In the genomic region with DNA sequence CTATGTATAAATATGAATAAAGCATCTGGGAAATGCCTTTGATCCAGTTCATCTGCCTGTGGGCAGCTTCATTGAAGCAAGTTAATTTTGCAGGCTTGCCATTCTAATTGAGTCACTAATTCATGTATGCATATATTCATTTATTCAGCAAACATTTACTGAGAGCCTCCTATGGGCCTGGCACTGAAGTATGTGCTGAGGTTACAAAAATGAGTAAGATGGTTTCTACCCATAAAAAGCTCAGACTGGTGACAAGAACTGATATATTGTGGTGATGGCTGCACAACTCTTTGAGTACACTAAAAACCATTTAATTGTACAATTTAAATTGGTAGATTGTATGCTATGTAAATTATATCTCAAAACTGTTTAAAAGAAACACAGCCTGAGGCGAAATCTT, we compare ENCODE assay signal across 8 cellular contexts. TPM values are rescaled to one million over a fixed set of nuclear protein-coding genes. Genes with fewer than 3 reads are reported as not detected.
DNase-seq lines count a peak whose midpoint lies in the region; ATAC-seq, FAIRE-seq and TF ChIP-seq lines count a peak whose summit lies in the region.

No MANE protein-coding gene starts in this region.

- H3K27ac Mint-ChIP-seq in HFFc6 (peak overlapping the region; percentile 100), mesothelial cell of epicardium (peak overlapping the region; percentile 97)

- FAIRE-seq in A549 (lab: Jason Lieb, UNC): no peak

- intact Hi-C loops in ascending aorta (cut with DNase I): loop anchor here (2.0 to 5.0 kb wide), 2 partner anchors 915 to 1714 kb away; partner anchors contain the start of genes BMP2K and NUP54

- no peaks in the 10 kb centered on the region for H3K27me3 ChIP-seq in ascending aorta

- H3K27me3 Mint-ChIP-seq in HFFc6 (ENCODE audit: insufficient read depth) (no peaks in the 10 kb centered on the region; the same call in 1 of the 2 replicates), mesothelial cell of epicardium (ENCODE audit: low read depth) (no peaks in the 10 kb centered on the region)

- H3K4me3 Mint-ChIP-seq in HFFc6 (peak overlapping the region; percentile 96), mesothelial cell of epicardium (peak overlapping the region; percentile 89)

- H3K9me3 ChIP-seq in A549 (no peaks in the 10 kb centered on the region), ascending aorta (no peaks in the 10 kb centered on the region)

- 74% methylated on average over 1 of the region's 1 CpG for WGBS in A549 (ENCODE audit: missing lambda C conversion rate)

- H3K4me1 ChIP-seq in A549: peaks cover 4% of the 10 kb centered on the region; the same call in 1 of the 3 replicates
- peaks cover 2 to 6% of the 10 kb centered on the region in 2 donors for H3K4me1 ChIP-seq in ascending aorta

- CTCF ChIA-PET in A549 (lab: Yijun Ruan, JAX): interaction anchor here (1.0 to 1.5 kb wide), 4 partner anchors 20 to 476 kb away, joined by 3 to 7 read pairs (median 5); no protein-coding TSS in a partner anchor

- no peak for ATAC-seq in A549

- peaks cover 12% of the 10 kb centered on the region for H3K36me3 Mint-ChIP-seq in HFFc6 (ENCODE audit: low read depth)
- peaks cover 3% of the 10 kb centered on the region for H3K36me3 Mint-ChIP-seq in mesothelial cell of epicardium

- no peaks in the 10 kb centered on the region for H3K9me3 Mint-ChIP-seq in HFFc6
- no peaks in the 10 kb centered on the region for H3K9me3 Mint-ChIP-seq in mesothelial cell of epicardium

- H3K27ac ChIP-seq in A549 (peak overlapping the region; percentile 90 to 92), ascending aorta (peak overlapping the region; percentile 99)

- peak overlapping the region; percentile 77 for H3K4me2 ChIP-seq in A549

- no peak for TF ChIP-seq EP300 in A549 (IDR thresholded peaks at IDR 0.05)

- no peaks in the 10 kb centered on the region for H3K36me3 ChIP-seq in ascending aorta

- no peak for DNase-seq in A549 (ENCODE audit: low read depth in 1 of 2, low spot score in 1 of 2)
- no peak for DNase-seq in HFFc6
- no peak for DNase-seq in ascending aorta (ENCODE audit: low spot score in 2 of 2)
- no peak for DNase-seq in mesothelial cell of epicardium (ENCODE audit: low spot score in 2 of 2, unreplicated experiment in 2 of 2)
- no peak for DNase-seq in anterior cingulate cortex (lab: John Stamatoyannopoulos, UW)
- DNase-seq in NCI-H187 (lab: John Stamatoyannopoulos, UW): no peak
- no peak for DNase-seq in stimulated activated CD8-positive, alpha-beta memory T cell treated with anti-CD3 and anti-CD28 coated beads, Interleukin-4, amount 100 ng/mL, for 48 hours
- no peak for DNase-seq in stimulated activated CD4-positive, alpha-beta T cell treated with anti-CD3 and anti-CD28 coated beads, Interleukin-12 subunit alpha, Interleukin-12 subunit beta, amount 100 ng/mL, for 4 hours

- TF ChIP-seq CTCF in A549 (IDR thresholded peaks at IDR 0.05): no peak
- no peak for TF ChIP-seq CTCF in HFFc6 (IDR thresholded peaks at IDR 0.05)
- no peak for TF ChIP-seq CTCF in ascending aorta (IDR thresholded peaks at IDR 0.05)
- TF ChIP-seq CTCF in mesothelial cell of epicardium (IDR thresholded peaks at IDR 0.05; ENCODE audit: unreplicated experiment): no peak

- no peak for TF ChIP-seq RAD21 in A549 (conservative IDR thresholded peaks at IDR 0.05 in 1 of 2, IDR thresholded peaks at IDR 0.05 in 1 of 2)

- peaks cover 39% of the 10 kb centered on the region for H3K4me1 Mint-ChIP-seq in HFFc6 (ENCODE audit: low read depth)
- peaks cover 17% of the 10 kb centered on the region for H3K4me1 Mint-ChIP-seq in mesothelial cell of epicardium

- POLR2A ChIA-PET in A549 (lab: Yijun Ruan, JAX): interaction anchor here (1.5 to 1.7 kb wide), 3 partner anchors 41 to 195 kb away, joined by 3 to 33 read pairs (median 4); partner anchors contain the start of gene FRAS1

- H3K4me3 ChIP-seq in A549: peak overlapping the region; percentile 75
- peak overlapping the region; percentile 49 to 75 for H3K4me3 ChIP-seq in ascending aorta

- no peak for TF ChIP-seq POLR2A in A549 (IDR thresholded peaks at IDR 0.05; ENCODE audit: low read length)

TF ChIP-seq in A549, 52 proteins besides CTCF, POLR2A, EP300 and RAD21:
- TF ChIP-seq NFE2L2 (conservative IDR thresholded peaks at IDR 0.05; ENCODE audit: low read length) (no peak), MAFK (IDR thresholded peaks at IDR 0.05; ENCODE audit: partially characterized antibody) (peak; percentile 7)

RNA-seq across cellular contexts. Expression of gene MRPL1, which starts 1.1 kb away (rescaled TPM):
- polyA plus RNA-seq in A549 (2011; rRNA removed) (35.8 and 62.3 TPM in 2 replicates), A549 (2017; fragmentation: RNase III; extraction: RNeasy Plus Mini Kit Qiagen cat#74134 plus additional on column Dnase treatment) (24.6 to 30.0 TPM (median 27.7 TPM) in 3 replicates)
- polyA plus RNA-seq in A549 (2012; cell fraction: cytosol; rRNA removed): 9.0 and 15.4 TPM in 2 replicates
- 3.5 and 3.8 TPM in 2 replicates for polyA plus RNA-seq in A549 (2012; cell fraction: nucleus; rRNA removed)
- polyA minus RNA-seq in A549 (2011; rRNA and poly(A)+ RNA removed): 3.9 and 4.4 TPM in 2 replicates
- 10 to 100 TPM; 29.2 to 48.8 (median 45.1) TPM for total RNA-seq in HFFc6 (2021; fragmentation: NEBNext Ultra II Directional; extraction: Animal tissue kit (Norgen Biotek cat#: 25700))
- total RNA-seq in ascending aorta (6.2 TPM), mesothelial cell of epicardium (25.0 to 27.8 TPM (median 27.0 TPM) in 3 replicates)

RNA-seq across cellular contexts. Expression of gene CNOT6L, which starts 42.3 kb away (rescaled TPM):
- polyA plus RNA-seq in A549 (2011; rRNA removed) (8.7 and 11.9 TPM in 2 replicates), A549 (2017; fragmentation: RNase III; extraction: RNeasy Plus Mini Kit Qiagen cat#74134 plus additional on column Dnase treatment) (5.3 to 6.7 TPM (median 5.8 TPM) in 3 replicates)
- 1.9 and 2.1 TPM in 2 replicates for polyA plus RNA-seq in A549 (2012; cell fraction: cytosol; rRNA removed)
- polyA plus RNA-seq in A549 (2012; cell fraction: nucleus; rRNA removed): 1.2 and 1.6 TPM in 2 replicates
- polyA minus RNA-seq in A549 (2011; rRNA and poly(A)+ RNA removed): 24.7 and 24.8 TPM in 2 replicates
- 10 to 100 TPM; 17.8 to 24.3 (median 20.2) TPM for total RNA-seq in HFFc6 (2021; fragmentation: NEBNext Ultra II Directional; extraction: Animal tissue kit (Norgen Biotek cat#: 25700))
- total RNA-seq in ascending aorta (13.1 TPM), mesothelial cell of epicardium (45.6 to 51.9 TPM (median 49.4 TPM) in 3 replicates)
